20 cellular contexts compared by ENCODE assay signal in genomic region chr6:49416195-49416594, GRCh38.
"Had no signal": no experiment of that assay in that cellular context is flagged by ENCODE, and none has a peak within 500 bp of the region (broad histone marks: within the 10 kb centered on the region; RNA-seq: fewer than 3 reads in every experiment).

No MANE protein-coding gene starts in this region.

- DNase-seq: IMR-90, Karpas-422, KG1, MM.1S, NCI-H1105, NCI-H1417, NCI-H1436 treated with DMSO at 0.1 percent for 48 hours, NCI-H1694, NCI-H187 treated with DMSO at 0.1 percent for 48 hours, NCI-H2029 treated with DMSO at 0.1 percent for 48 hours, NCI-H2171 treated with DMSO at 0.1 percent for 48 hours, NCI-H345, NCI-H446 treated with DMSO at 0.1 percent for 48 hours, NCI-H510A treated with DMSO at 0.1 percent for 48 hours, NCI-H774, SHP77 had no signal

- ATAC-seq: HepG2, Panc1, SK-N-SH treated with all-trans-retinoic acid at 6 μM for 48 hours had no signal

- H3K27ac ChIP-seq: RWPE1 had no signal
